ENCODE assay signal across 21 cellular contexts in genomic region chr3:110292102-110292501, GRCh38.
DNase-seq lines count a peak whose midpoint lies in the region; ATAC-seq, FAIRE-seq and TF ChIP-seq lines count a peak whose summit lies in the region.
"Had no signal": no experiment of that assay in that cellular context is flagged by ENCODE, and none has a peak within 500 bp of the region (broad histone marks: within the 10 kb centered on the region; RNA-seq: fewer than 3 reads in every experiment).

No MANE protein-coding gene starts in this region.

- peak; percentile 100 for FAIRE-seq in A204.1 (lab: Jason Lieb, UNC)
- FAIRE-seq in TTC549 (lab: Jason Lieb, UNC): peak; percentile 98
- FAIRE-seq in endometrium (lab: Jason Lieb, UNC): peak; percentile 94
- peak; percentile 99 for FAIRE-seq in pancreas (lab: Jason Lieb, UNC)
- FAIRE-seq: A549, GM12878 had no signal

- TF ChIP-seq POLR2A in body of pancreas (IDR thresholded peaks at IDR 0.05): no peak

- intact Hi-C loops in pancreas (cut with DNase I): no loop called here
- intact Hi-C loops in body of pancreas (cut with DNase I): no loop called here

- H3K9me3 ChIP-seq in pancreas (no peaks in the 10 kb centered on the region), body of pancreas (peaks cover 0 to 4% (median 0%) of the 10 kb centered on the region in 3 donors)

- H3K36me3 ChIP-seq in pancreas (no peaks in the 10 kb centered on the region), body of pancreas (replicated peaks in 1 of 2; ENCODE audit: insufficient read depth in 1 of 2, low read depth in 2 of 2) (no peaks in the 10 kb centered on the region)

- no peak for TF ChIP-seq CTCF in pancreas (IDR thresholded peaks at IDR 0.05)
- TF ChIP-seq CTCF in body of pancreas (IDR thresholded peaks at IDR 0.05): peak in 1 of 7 experiments; percentile 19

- 95 to 97% methylated on average over 1 of the region's 1 CpG for WGBS in pancreas, 2 donors
- 78 to 95% methylated on average over 1 of the region's 1 CpG for WGBS in body of pancreas, 2 donors

- ATAC-seq in pancreas (no peak), HG03432 (IDR thresholded peaks at IDR 0.05; ENCODE audit: unreplicated experiment) (no peak), body of pancreas (no peak)
- ATAC-seq: A549, GM12878, GM23338, HCT116 had no signal

- DNase-seq in pancreas: no peak
- no peak for DNase-seq in NCI-H69 (lab: John Stamatoyannopoulos, UW)
- DNase-seq in body of pancreas: no peak
- no peak for DNase-seq in activated CD4-positive, alpha-beta T cell treated with anti-CD3 and anti-CD28 coated beads, Interleukin-2, amount 50 U/mL, for 1 hour
- DNase-seq: ACHN; C1 segment of cervical spinal cord; Calu3; CD4-positive, alpha-beta memory T cell; COR-L47; DMS53; DMS79 treated with DMSO at 0.1 percent for 48 hours; H9 had no signal

- no peak overlapping the region for H3K27ac ChIP-seq in pancreas
- H3K27ac ChIP-seq in body of pancreas: no peak overlapping the region
- H3K27ac ChIP-seq: 22Rv1, A549 had no signal

- no peak overlapping the region for H3K4me3 ChIP-seq in pancreas
- H3K4me3 ChIP-seq in body of pancreas: no peak overlapping the region
- H3K4me3 ChIP-seq: A549, GM12878, GM23338 had no signal

- H3K4me1 ChIP-seq in pancreas: no peaks in the 10 kb centered on the region
- H3K4me1 ChIP-seq in body of pancreas: no peaks in the 10 kb centered on the region
- H3K4me1 ChIP-seq: A549 had no signal

- no peaks in the 10 kb centered on the region for H3K27me3 ChIP-seq in pancreas
- no peaks in the 10 kb centered on the region for H3K27me3 ChIP-seq in body of pancreas
